ENCODE assay signal across 20 cellular contexts in the genomic region with DNA sequence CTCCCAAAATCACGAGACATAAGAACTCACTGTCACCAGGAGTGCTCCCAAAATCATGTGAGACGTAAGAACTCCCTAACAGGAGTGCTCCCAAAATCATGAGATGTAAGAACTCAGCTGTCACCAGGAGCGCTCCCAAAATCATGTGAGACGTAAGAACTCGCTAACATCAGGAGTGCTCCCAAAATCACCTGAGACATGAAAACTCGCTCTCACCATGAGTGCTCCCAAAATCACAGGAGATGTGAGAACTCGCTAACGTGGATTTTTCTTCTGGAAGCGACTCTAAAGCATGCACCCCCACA.
"Had no signal": no experiment of that assay in that cellular context is flagged by ENCODE, and none has a peak within 500 bp of the region (broad histone marks: within the 10 kb centered on the region; RNA-seq: fewer than 3 reads in every experiment).

No MANE protein-coding gene starts in this region.

- H3K27me3 ChIP-seq: left lung, neutrophil, right atrium auricular region, stomach, transverse colon had no signal

- H3K9me3 Mint-ChIP-seq: memory B cell had no signal

- H3K27ac ChIP-seq: coronary artery, left lung, lower lobe of right lung, neutrophil, right atrium auricular region, stomach, thoracic aorta, transverse colon had no signal

- H3K27me3 Mint-ChIP-seq: memory B cell; naive thymus-derived CD4-positive, alpha-beta T cell had no signal

- H3K4me3 ChIP-seq: coronary artery, left lung, lower lobe of right lung, right atrium auricular region, stomach, thoracic aorta, transverse colon had no signal

- H3K4me1 ChIP-seq: left lung, lower lobe of right lung, right atrium auricular region, stomach, transverse colon had no signal

- H3K4me1 Mint-ChIP-seq: endodermal cell, memory B cell, nephron progenitor cell had no signal

- FAIRE-seq: keratinocyte, small intestine had no signal

- H3K27ac Mint-ChIP-seq: endodermal cell, immature natural killer cell, memory B cell, nephron progenitor cell had no signal

- H3K9me3 ChIP-seq: lower lobe of right lung had no signal

- H3K4me3 Mint-ChIP-seq: endodermal cell; immature natural killer cell; memory B cell; naive thymus-derived CD4-positive, alpha-beta T cell; nephron progenitor cell had no signal

- ATAC-seq: left lung; naive thymus-derived CD4-positive, alpha-beta T cell had no signal

- DNase-seq: effector CD4-positive, alpha-beta T cell; endodermal cell; foreskin fibroblast; immature natural killer cell; naive thymus-derived CD4-positive, alpha-beta T cell; nephron progenitor cell; small intestine; stimulated activated CD4-positive, alpha-beta T cell treated with anti-CD3 and anti-CD28 coated beads, Interleukin-12 subunit alpha, Interleukin-12 subunit beta, amount 100 ng/mL, for 4 hours; stimulated activated naive CD4-positive, alpha-beta T cell; stomach; substantia nigra; transverse colon had no signal
